Comparison of ENCODE assay signal across 16 cellular contexts in genomic region chr14:68486809-68487208, GRCh38.
"Had no signal": no experiment of that assay in that cellular context is flagged by ENCODE, and none has a peak within 500 bp of the region (broad histone marks: within the 10 kb centered on the region; RNA-seq: fewer than 3 reads in every experiment).

No MANE protein-coding gene starts in this region.

- H3K36me3 ChIP-seq: ascending aorta, breast epithelium, left ventricle myocardium inferior, ovary, sigmoid colon, transverse colon had no signal

- H3K27me3 ChIP-seq: ascending aorta, breast epithelium, ovary, sigmoid colon, transverse colon had no signal

- ATAC-seq: naive thymus-derived CD4-positive, alpha-beta T cell; stimulated activated naive CD8-positive, alpha-beta T cell treated with anti-CD3 and anti-CD28 coated beads, Interleukin-15, Interleukin-2, amounts not matched to agents 100 U/mL and 50 U/mL, for 24 hours had no signal

- H3K9me3 ChIP-seq: ascending aorta, breast epithelium, left ventricle myocardium inferior, mucosa of descending colon, ovary, sigmoid colon, transverse colon had no signal

- H3K27ac ChIP-seq: ascending aorta, breast epithelium, coronary artery, left ventricle myocardium inferior, ovary, sigmoid colon, transverse colon had no signal

- H3K4me3 Mint-ChIP-seq: activated B cell treated with CpG ODN at 0.5 μM for 24 hours; activated CD4-positive, alpha-beta memory T cell treated with anti-CD3 and anti-CD28 coated beads for 36 hours had no signal

- H3K36me3 Mint-ChIP-seq: activated CD4-positive, alpha-beta memory T cell treated with anti-CD3 and anti-CD28 coated beads for 36 hours had no signal

- H3K9me3 Mint-ChIP-seq: activated B cell treated with CpG ODN at 0.5 μM for 24 hours; activated CD4-positive, alpha-beta memory T cell treated with anti-CD3 and anti-CD28 coated beads for 36 hours had no signal

- H3K4me1 ChIP-seq: ascending aorta, breast epithelium had no signal

- H3K4me3 ChIP-seq: ascending aorta, breast epithelium, coronary artery, left ventricle myocardium inferior, mucosa of descending colon, ovary, sigmoid colon, transverse colon had no signal

- DNase-seq: activated B cell treated with CpG ODN at 0.5 μM for 24 hours; activated CD4-positive, alpha-beta memory T cell treated with anti-CD3 and anti-CD28 coated beads for 36 hours; activated CD4-positive, alpha-beta T cell treated with anti-CD3 and anti-CD28 coated beads for 4 hours; activated naive CD4-positive, alpha-beta T cell; left ventricle myocardium inferior; mucosa of descending colon; naive thymus-derived CD4-positive, alpha-beta T cell; ovary; sigmoid colon; stimulated activated CD4-positive, alpha-beta T cell treated with anti-CD3 and anti-CD28 coated beads, Interleukin-4, amount 100 ng/mL, for 4 hours; stimulated activated naive CD8-positive, alpha-beta T cell treated with anti-CD3 and anti-CD28 coated beads, Interleukin-15, Interleukin-2, amounts not matched to agents 100 U/mL and 50 U/mL, for 24 hours; SW 1271; transverse colon had no signal

- H3K27ac Mint-ChIP-seq: activated B cell treated with CpG ODN at 0.5 μM for 24 hours; activated CD4-positive, alpha-beta memory T cell treated with anti-CD3 and anti-CD28 coated beads for 36 hours had no signal

- H3K27me3 Mint-ChIP-seq: activated B cell treated with CpG ODN at 0.5 μM for 24 hours; activated CD4-positive, alpha-beta memory T cell treated with anti-CD3 and anti-CD28 coated beads for 36 hours; naive thymus-derived CD4-positive, alpha-beta T cell had no signal
